11 cellular contexts compared by ENCODE assay signal in genomic region chr22:46042786-46043185, GRCh38.
DNase-seq lines count a peak whose midpoint lies in the region; ATAC-seq and TF ChIP-seq lines count a peak whose summit lies in the region.
"Had no signal": no experiment of that assay in that cellular context is flagged by ENCODE, and none has a peak within 500 bp of the region (broad histone marks: within the 10 kb centered on the region; RNA-seq: fewer than 3 reads in every experiment).

No MANE protein-coding gene starts in this region.

- H4K20me1 ChIP-seq in GM23248 (ENCODE audit: insufficient read depth) (no peaks in the 10 kb centered on the region), smooth muscle cell (ENCODE audit: low read depth) (no peaks in the 10 kb centered on the region)

- H3K27me3 Mint-ChIP-seq in progenitor cell of endocrine pancreas = peaks cover 56% of the 10 kb centered on the region
- H3K27me3 Mint-ChIP-seq: activated CD8-positive, alpha-beta T cell treated with anti-CD3 and anti-CD28 coated beads for 36 hours had no signal

- H2AFZ ChIP-seq in GM23248 = peak overlapping the region; percentile 29
- no peak overlapping the region for H2AFZ ChIP-seq in smooth muscle cell (ENCODE audit: low read depth)

- H3K9me3 ChIP-seq in GM23248 (ENCODE audit: low read depth) (no peaks in the 10 kb centered on the region), gastroesophageal sphincter (no peaks in the 10 kb centered on the region), skeletal muscle tissue (ENCODE audit: control insufficient read depth in 3 of 3, low read length in 3 of 3) (no peaks in the 10 kb centered on the region), smooth muscle cell (replicated peaks; ENCODE audit: low read depth) (no peaks in the 10 kb centered on the region)

- no peaks in the 10 kb centered on the region for H3K36me3 Mint-ChIP-seq in progenitor cell of endocrine pancreas (ENCODE audit: insufficient read depth)

- no peaks in the 10 kb centered on the region for H3K36me3 ChIP-seq in GM23248 (ENCODE audit: low read depth)
- no peaks in the 10 kb centered on the region for H3K36me3 ChIP-seq in gastroesophageal sphincter
- peaks cover 0 to 3% (median 2%) of the 10 kb centered on the region in 3 donors for H3K36me3 ChIP-seq in skeletal muscle tissue (ENCODE audit: control insufficient read depth in 3 of 3, insufficient read depth in 3 of 3, low read length in 3 of 3)
- no peaks in the 10 kb centered on the region for H3K36me3 ChIP-seq in smooth muscle cell (ENCODE audit: low read depth)
- H3K36me3 ChIP-seq: cardiac muscle cell had no signal

- H3K4me2 ChIP-seq in GM23248 (ENCODE audit: unreplicated experiment) (peak overlapping the region; percentile 94), smooth muscle cell (no peak overlapping the region)

- H3K9ac ChIP-seq in GM23248 = peak overlapping the region; percentile 88
- peak overlapping the region; percentile 70 to 94 (median 85) for H3K9ac ChIP-seq in skeletal muscle tissue (ENCODE audit: low read depth in 1 of 3, low read length in 3 of 3)
- H3K9ac ChIP-seq in smooth muscle cell (ENCODE audit: low read depth) = no peak overlapping the region

- no peaks in the 10 kb centered on the region for H3K9me2 ChIP-seq in GM23248 (ENCODE audit: insufficient read depth)

- in situ Hi-C loops in GM23248 (cut with MboI) = no loop called here

- H3K79me2 ChIP-seq in GM23248 (ENCODE audit: insufficient read depth) (peaks cover 80% of the 10 kb centered on the region), smooth muscle cell (ENCODE audit: low read depth) (no peaks in the 10 kb centered on the region)

- no peak overlapping the region for H3K4me3 Mint-ChIP-seq in progenitor cell of endocrine pancreas (ENCODE audit: low read depth)

- H3K4me1 ChIP-seq in GM23248 (ENCODE audit: insufficient read depth) (peaks cover 28% of the 10 kb centered on the region), gastroesophageal sphincter (peaks cover 0 to 87% (median 42%) of the 10 kb centered on the region in 3 donors), skeletal muscle tissue (ENCODE audit: control insufficient read depth in 3 of 3, insufficient read depth in 3 of 3, low read length in 3 of 3) (peaks cover 64 to 75% (median 65%) of the 10 kb centered on the region in 3 donors), smooth muscle cell (ENCODE audit: low read depth) (peaks cover 7% of the 10 kb centered on the region)

- TF ChIP-seq POLR2A in gastroesophageal sphincter (IDR thresholded peaks at IDR 0.05) = no peak

- peaks cover 5% of the 10 kb centered on the region; the same call in 1 of the 2 replicates for H3F3A ChIP-seq in GM23248 (ENCODE audit: insufficient read depth)
- H3F3A ChIP-seq in smooth muscle cell (ENCODE audit: low read depth) = no peaks in the 10 kb centered on the region

- H3K4me1 Mint-ChIP-seq in progenitor cell of endocrine pancreas (ENCODE audit: low read depth) = no peaks in the 10 kb centered on the region

- peak; percentile 63 for DNase-seq in GM23248
- peak; percentile 50 to 57 for DNase-seq in SHP77 (lab: John Stamatoyannopoulos, UW)
- DNase-seq in smooth muscle cell (lab: John Stamatoyannopoulos, UW; ENCODE audit: unreplicated experiment) = no peak
- no peak for DNase-seq in progenitor cell of endocrine pancreas (ENCODE audit: low spot score, unreplicated experiment)
- DNase-seq: activated CD8-positive, alpha-beta T cell treated with anti-CD3 and anti-CD28 coated beads for 36 hours; NCI-H1417 treated with DMSO at 0.1 percent for 48 hours; stimulated activated CD8-positive, alpha-beta memory T cell treated with anti-CD3 and anti-CD28 coated beads, Interleukin-4, amount 100 ng/mL, for 48 hours had no signal

- no peak for TF ChIP-seq EP300 in gastroesophageal sphincter (IDR thresholded peaks at IDR 0.05)

- no peak overlapping the region for H3K27ac Mint-ChIP-seq in progenitor cell of endocrine pancreas

- TF ChIP-seq CTCF in gastroesophageal sphincter (IDR thresholded peaks at IDR 0.05) (no peak), smooth muscle cell (IDR thresholded peaks at IDR 0.05; ENCODE audit: borderline replicate concordance, insufficient read depth, poor library complexity, severe bottlenecking) (no peak), progenitor cell of endocrine pancreas (IDR thresholded peaks at IDR 0.05; ENCODE audit: unreplicated experiment) (no peak)

- H3K9me3 Mint-ChIP-seq in progenitor cell of endocrine pancreas (ENCODE audit: low read depth) = no peaks in the 10 kb centered on the region
- H3K9me3 Mint-ChIP-seq: activated CD8-positive, alpha-beta T cell treated with anti-CD3 and anti-CD28 coated beads for 36 hours had no signal

- ATAC-seq in gastroesophageal sphincter (no peak), HG03442 (IDR thresholded peaks at IDR 0.05; ENCODE audit: unreplicated experiment) (no peak)
- ATAC-seq: activated CD8-positive, alpha-beta T cell treated with anti-CD3 and anti-CD28 coated beads for 36 hours had no signal

- H3K27ac ChIP-seq in GM23248 (peak overlapping the region; percentile 64), gastroesophageal sphincter (peak overlapping the region; percentile 61 to 100 (median 88)), skeletal muscle tissue (ENCODE audit: low read depth, low read length) (peak overlapping the region; percentile 78), smooth muscle cell (ENCODE audit: low read depth) (no peak overlapping the region)
- H3K27ac ChIP-seq: cardiac muscle cell had no signal

- no peaks in the 10 kb centered on the region for H3K27me3 ChIP-seq in GM23248 (replicated peaks; ENCODE audit: insufficient read depth)
- no peaks in the 10 kb centered on the region for H3K27me3 ChIP-seq in gastroesophageal sphincter
- H3K27me3 ChIP-seq in skeletal muscle tissue (ENCODE audit: control insufficient read depth in 3 of 3, insufficient read depth in 3 of 3, low read length in 3 of 3) = no peaks in the 10 kb centered on the region
- H3K27me3 ChIP-seq in smooth muscle cell (ENCODE audit: low read depth) = no peaks in the 10 kb centered on the region

- H3K4me3 ChIP-seq in GM23248 = peak overlapping the region; percentile 44
- no peak overlapping the region for H3K4me3 ChIP-seq in gastroesophageal sphincter
- peak overlapping the region; percentile 60 to 75 (median 62) for H3K4me3 ChIP-seq in skeletal muscle tissue (ENCODE audit: low read length in 3 of 3)
- no peak overlapping the region for H3K4me3 ChIP-seq in smooth muscle cell
- H3K4me3 ChIP-seq: cardiac muscle cell had no signal

- 37 to 41% methylated on average over 11 of the region's 11 CpGs for WGBS in GM23248 (ENCODE audit: low coverage in 1 of 2, low lambda C conversion rate in 2 of 2, missing lambda C conversion rate in 2 of 2), 2 experiments
- 88 to 100% methylated on average over 1 to 7 of the region's 11 CpGs for WGBS in gastroesophageal sphincter (ENCODE audit: low coverage in 1 of 2), 2 donors
- WGBS in smooth muscle cell (ENCODE audit: low lambda C conversion rate) = 91% methylated on average over 11 of the region's 11 CpGs

Comparison
In these comparisons a context has a peak if more than half of its experiments do, and no peak if none do; other contexts are left out.
1. DNase-seq: peak in GM23248 (single experiment) and SHP77 (2 of 2); none in smooth muscle cell (single experiment) and progenitor cell of endocrine pancreas (single experiment).
2. H3K4me3 ChIP-seq: peak in GM23248 (single experiment) and skeletal muscle tissue (3 of 3); none in gastroesophageal sphincter (0 of 2) and smooth muscle cell (single experiment).